In the genomic region with DNA sequence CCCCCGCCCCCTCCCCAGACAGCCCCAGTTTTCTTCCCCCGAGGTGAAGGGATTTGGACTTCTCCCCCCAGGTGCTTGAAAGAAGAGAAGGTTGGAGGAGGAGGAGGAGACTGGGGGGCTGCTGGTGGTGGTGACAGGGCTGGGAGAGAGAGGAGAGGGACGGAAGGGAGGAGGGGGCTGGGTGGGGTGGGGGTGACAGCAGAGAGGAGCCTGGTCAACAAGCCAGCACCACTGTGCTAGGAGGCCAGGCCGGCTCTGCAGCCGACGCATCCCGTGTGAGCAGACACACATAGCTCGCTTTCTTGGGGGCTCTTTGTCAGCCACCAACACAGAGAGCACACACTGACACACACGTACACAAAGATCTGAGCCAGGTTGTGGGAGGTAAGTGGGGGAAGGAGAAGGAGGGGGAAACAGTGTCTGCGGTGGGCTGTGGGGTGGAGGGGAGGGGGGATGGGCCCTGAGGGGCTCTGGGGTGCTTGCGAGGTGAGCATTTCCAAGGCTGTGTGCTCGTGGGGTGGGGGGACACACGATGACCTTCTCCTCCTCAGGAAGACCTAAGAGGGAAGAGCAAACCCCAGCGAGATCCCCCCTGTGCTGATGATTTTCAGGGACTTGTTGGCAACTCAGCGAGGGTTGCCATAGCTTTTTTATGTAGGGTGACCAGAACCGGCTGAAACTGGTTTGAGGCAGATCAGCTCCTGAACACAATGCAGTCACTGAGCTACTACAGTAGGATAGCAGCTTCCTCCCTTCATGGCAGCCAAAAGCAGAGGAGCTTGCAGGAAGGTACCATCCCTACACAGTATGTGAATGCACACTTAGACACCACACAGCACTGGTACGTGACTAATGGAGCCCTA, we compare ENCODE assay signal across 7 cellular contexts. TPM values are rescaled to one million over a fixed set of nuclear protein-coding genes. Genes with fewer than 3 reads are reported as not detected.
DNase-seq lines count a peak whose midpoint lies in the region; ATAC-seq, FAIRE-seq and TF ChIP-seq lines count a peak whose summit lies in the region.

A gene with protein sequence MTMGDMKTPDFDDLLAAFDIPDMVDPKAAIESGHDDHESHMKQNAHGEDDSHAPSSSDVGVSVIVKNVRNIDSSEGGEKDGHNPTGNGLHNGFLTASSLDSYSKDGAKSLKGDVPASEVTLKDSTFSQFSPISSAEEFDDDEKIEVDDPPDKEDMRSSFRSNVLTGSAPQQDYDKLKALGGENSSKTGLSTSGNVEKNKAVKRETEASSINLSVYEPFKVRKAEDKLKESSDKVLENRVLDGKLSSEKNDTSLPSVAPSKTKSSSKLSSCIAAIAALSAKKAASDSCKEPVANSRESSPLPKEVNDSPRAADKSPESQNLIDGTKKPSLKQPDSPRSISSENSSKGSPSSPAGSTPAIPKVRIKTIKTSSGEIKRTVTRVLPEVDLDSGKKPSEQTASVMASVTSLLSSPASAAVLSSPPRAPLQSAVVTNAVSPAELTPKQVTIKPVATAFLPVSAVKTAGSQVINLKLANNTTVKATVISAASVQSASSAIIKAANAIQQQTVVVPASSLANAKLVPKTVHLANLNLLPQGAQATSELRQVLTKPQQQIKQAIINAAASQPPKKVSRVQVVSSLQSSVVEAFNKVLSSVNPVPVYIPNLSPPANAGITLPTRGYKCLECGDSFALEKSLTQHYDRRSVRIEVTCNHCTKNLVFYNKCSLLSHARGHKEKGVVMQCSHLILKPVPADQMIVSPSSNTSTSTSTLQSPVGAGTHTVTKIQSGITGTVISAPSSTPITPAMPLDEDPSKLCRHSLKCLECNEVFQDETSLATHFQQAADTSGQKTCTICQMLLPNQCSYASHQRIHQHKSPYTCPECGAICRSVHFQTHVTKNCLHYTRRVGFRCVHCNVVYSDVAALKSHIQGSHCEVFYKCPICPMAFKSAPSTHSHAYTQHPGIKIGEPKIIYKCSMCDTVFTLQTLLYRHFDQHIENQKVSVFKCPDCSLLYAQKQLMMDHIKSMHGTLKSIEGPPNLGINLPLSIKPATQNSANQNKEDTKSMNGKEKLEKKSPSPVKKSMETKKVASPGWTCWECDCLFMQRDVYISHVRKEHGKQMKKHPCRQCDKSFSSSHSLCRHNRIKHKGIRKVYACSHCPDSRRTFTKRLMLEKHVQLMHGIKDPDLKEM (N-terminal part only) (plus strand): TSS at position 732 of the 863 bp plus-strand sequence. CDS start 53,411 bp downstream, outside the sequence.

- TF ChIP-seq CTCF in neural crest cell (conservative IDR thresholded peaks at IDR 0.05), result no peak

- FAIRE-seq in G401.6 (lab: Jason Lieb, UNC), result peak; percentile 3

- ATAC-seq in activated naive CD4-positive, alpha-beta T cell treated with anti-CD3 and anti-CD28 coated beads, Interleukin-2, amount 50 U/mL, for 72 hours, result peak; percentile 36 to 41
- ATAC-seq in GM19023 (IDR thresholded peaks at IDR 0.05; ENCODE audit: unreplicated experiment) (no peak), GM21717 (IDR thresholded peaks at IDR 0.05; ENCODE audit: unreplicated experiment) (no peak)

- peaks cover 10 to 14% of the 10 kb centered on the region in 2 donors for H3K36me3 Mint-ChIP-seq in activated naive CD4-positive, alpha-beta T cell treated with anti-CD3 and anti-CD28 coated beads, Interleukin-2, amount 50 U/mL, for 72 hours
- H3K36me3 Mint-ChIP-seq in neural crest cell (ENCODE audit: low read depth), result peaks cover 33% of the 10 kb centered on the region

- peak within 1 kb of the TSS; percentile 87 for H3K4me3 Mint-ChIP-seq in neural crest cell

- H3K27me3 Mint-ChIP-seq in neural crest cell (ENCODE audit: low read depth), result no peaks in the 10 kb centered on the region

- peak; percentile 27 to 45 for DNase-seq in NCI-H1930 (lab: John Stamatoyannopoulos, UW)
- DNase-seq in activated naive CD4-positive, alpha-beta T cell treated with anti-CD3 and anti-CD28 coated beads, Interleukin-2, amount 50 U/mL, for 72 hours (ENCODE audit: low spot score in 2 of 2), result no peak
- DNase-seq in globus pallidus (ENCODE audit: low spot score), result peak; percentile 93
- peak; percentile 52 for DNase-seq in neural crest cell (ENCODE audit: low read depth, low spot score)

- peaks cover 83% of the 10 kb centered on the region for H3K4me1 Mint-ChIP-seq in neural crest cell

- H3K9me3 Mint-ChIP-seq in activated naive CD4-positive, alpha-beta T cell treated with anti-CD3 and anti-CD28 coated beads, Interleukin-2, amount 50 U/mL, for 72 hours, result no peaks in the 10 kb centered on the region
- peaks cover 3% of the 10 kb centered on the region for H3K9me3 Mint-ChIP-seq in neural crest cell

- H3K27ac Mint-ChIP-seq in activated naive CD4-positive, alpha-beta T cell treated with anti-CD3 and anti-CD28 coated beads, Interleukin-2, amount 50 U/mL, for 72 hours, result peak within 1 kb of the TSS in 1 of 2 donors; percentile 23
- H3K27ac Mint-ChIP-seq in neural crest cell (ENCODE audit: unreplicated experiment), result peak within 1 kb of the TSS; percentile 99

RNA-seq across cellular contexts. Expression of the gene that starts here (rescaled TPM):
- total RNA-seq in activated naive CD4-positive, alpha-beta T cell treated with anti-CD3 and anti-CD28 coated beads, Interleukin-2, amount 50 U/mL, for 72 hours, result 1 to 10 TPM; 2.1 to 7.0 TPM
- total RNA-seq in neural crest cell, result 171 and 180 TPM in 2 replicates

Comparison
In these comparisons a context has a peak if more than half of its experiments do, and no peak if none do; other contexts are left out.
1. RNA of the gene that starts here (total RNA-seq): 171 to 180 TPM in neural crest cell; 2.1 to 7.0 TPM in activated naive CD4-positive, alpha-beta T cell treated with anti-CD3 and anti-CD28 coated beads, Interleukin-2, amount 50 U/mL, for 72 hours; every median in the first group is over 10 times any median in the second.
2. DNase-seq: peak in NCI-H1930 (2 of 2), globus pallidus (single experiment) and neural crest cell (single experiment); none in activated naive CD4-positive, alpha-beta T cell treated with anti-CD3 and anti-CD28 coated beads, Interleukin-2, amount 50 U/mL, for 72 hours (0 of 2).
3. ATAC-seq: peak in activated naive CD4-positive, alpha-beta T cell treated with anti-CD3 and anti-CD28 coated beads, Interleukin-2, amount 50 U/mL, for 72 hours (2 of 2); none in GM19023 (single experiment) and GM21717 (single experiment).